Comparison of ENCODE assay signal across 1 cellular context in the genomic region with DNA sequence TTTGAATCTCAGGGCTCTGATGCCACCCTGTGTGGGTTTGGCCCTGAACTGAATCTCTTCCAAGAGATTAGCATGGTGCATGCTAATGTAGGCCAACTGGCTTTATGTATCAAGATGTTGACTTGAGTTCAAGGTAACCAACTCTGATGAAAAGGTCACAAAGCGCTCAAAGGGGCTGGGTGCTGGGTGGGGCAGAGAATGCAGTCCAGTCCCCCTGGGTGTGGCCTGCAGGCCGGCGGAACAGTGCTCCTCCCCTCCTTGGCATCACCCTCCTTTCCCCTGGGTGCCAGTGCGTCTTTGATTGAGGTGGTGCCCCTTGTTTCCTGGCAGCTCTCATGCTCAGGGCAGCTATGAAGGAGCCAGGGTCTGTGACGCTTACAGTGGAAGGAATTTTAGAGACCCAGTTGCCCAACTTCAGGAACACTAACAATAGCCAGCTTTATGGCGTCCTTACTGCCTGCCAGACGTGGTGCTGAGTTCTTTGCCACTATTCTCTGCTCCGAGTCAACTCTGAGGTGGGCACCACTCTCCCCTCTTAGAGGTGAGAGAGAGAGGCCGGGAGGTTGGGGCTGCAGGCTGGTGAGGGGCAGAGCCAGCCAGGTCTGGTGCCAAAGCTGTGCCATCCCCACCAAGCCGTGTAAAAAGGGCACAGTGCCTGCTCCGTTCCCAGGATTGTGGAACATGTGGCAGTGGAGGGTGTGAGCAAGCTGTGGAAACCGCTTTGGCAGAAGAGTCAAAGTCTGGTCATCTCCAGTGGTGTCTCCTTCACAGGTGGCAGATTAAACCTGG.
TF ChIP-seq lines count a peak whose summit lies in the region.

No MANE protein-coding gene starts in this region.

TF ChIP-seq in IMR-90, 13 proteins besides CTCF, POLR2A, EP300 and RAD21:
- TF ChIP-seq SMC3 (IDR thresholded peaks at IDR 0.05; ENCODE audit: low read depth, low read length) (no peak), RCOR1 (IDR thresholded peaks at IDR 0.05; ENCODE audit: insufficient replicate concordance, low read length) (no peak), NFE2L2 (IDR thresholded peaks at IDR 0.05; ENCODE audit: low read depth, low read length) (no peak), FOS (IDR thresholded peaks at IDR 0.05; ENCODE audit: low read depth, low read length) (no peak), CEBPB (IDR thresholded peaks at IDR 0.05; ENCODE audit: low read depth, low read length) (no peak), MAFK (IDR thresholded peaks at IDR 0.05; ENCODE audit: low read depth, low read length) (no peak), MAZ (IDR thresholded peaks at IDR 0.05; ENCODE audit: borderline replicate concordance, low read depth, low read length) (no peak), CHD1 (IDR thresholded peaks at IDR 0.05; ENCODE audit: low read depth, low read length) (no peak), BHLHE40 (IDR thresholded peaks at IDR 0.05; ENCODE audit: low read depth, low read length) (no peak), RFX5 (IDR thresholded peaks at IDR 0.05; ENCODE audit: low read depth, low read length) (no peak)
- TF ChIP-seq, protein P1, sequence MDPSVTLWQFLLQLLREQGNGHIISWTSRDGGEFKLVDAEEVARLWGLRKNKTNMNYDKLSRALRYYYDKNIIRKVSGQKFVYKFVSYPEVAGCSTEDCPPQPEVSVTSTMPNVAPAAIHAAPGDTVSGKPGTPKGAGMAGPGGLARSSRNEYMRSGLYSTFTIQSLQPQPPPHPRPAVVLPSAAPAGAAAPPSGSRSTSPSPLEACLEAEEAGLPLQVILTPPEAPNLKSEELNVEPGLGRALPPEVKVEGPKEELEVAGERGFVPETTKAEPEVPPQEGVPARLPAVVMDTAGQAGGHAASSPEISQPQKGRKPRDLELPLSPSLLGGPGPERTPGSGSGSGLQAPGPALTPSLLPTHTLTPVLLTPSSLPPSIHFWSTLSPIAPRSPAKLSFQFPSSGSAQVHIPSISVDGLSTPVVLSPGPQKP (IDR thresholded peaks at IDR 0.05; ENCODE audit: borderline replicate concordance, low read depth, low read length), result no peak
- TF ChIP-seq, protein P2, sequence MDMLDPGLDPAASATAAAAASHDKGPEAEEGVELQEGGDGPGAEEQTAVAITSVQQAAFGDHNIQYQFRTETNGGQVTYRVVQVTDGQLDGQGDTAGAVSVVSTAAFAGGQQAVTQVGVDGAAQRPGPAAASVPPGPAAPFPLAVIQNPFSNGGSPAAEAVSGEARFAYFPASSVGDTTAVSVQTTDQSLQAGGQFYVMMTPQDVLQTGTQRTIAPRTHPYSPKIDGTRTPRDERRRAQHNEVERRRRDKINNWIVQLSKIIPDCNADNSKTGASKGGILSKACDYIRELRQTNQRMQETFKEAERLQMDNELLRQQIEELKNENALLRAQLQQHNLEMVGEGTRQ (IDR thresholded peaks at IDR 0.05; ENCODE audit: low read depth, low read length), result no peak
